Comparison of ENCODE assay signal across 1 cellular context in genomic region chr5:39074009-39074886, GRCh38.
TF ChIP-seq lines count a peak whose summit lies in the region.

RICTOR (minus strand) TSS chr5:39074399; CDS start chr5:39074377, 22 bp downstream.

TF ChIP-seq in HepG2, 621 proteins besides CTCF, POLR2A, EP300 and RAD21 (continued from another document and continues in another):
- no peak; the same call in 1 of the 2 replicates for TF ChIP-seq ZNF646 (CRISPR knock-in tag; IDR thresholded peaks at IDR 0.05)
- TF ChIP-seq BORCS8-MEF2B (CRISPR knock-in tag; IDR thresholded peaks at IDR 0.05) = no peak
- peak; percentile 56; the same call in 1 of the 2 replicates for TF ChIP-seq YEATS2 (CRISPR knock-in tag; IDR thresholded peaks at IDR 0.05; ENCODE audit: borderline replicate concordance)
- TF ChIP-seq NAIF1 (CRISPR knock-in tag; IDR thresholded peaks at IDR 0.05; ENCODE audit: borderline replicate concordance) = peak; percentile 69; the same call in 1 of the 2 replicates
- peak; percentile 75 for TF ChIP-seq SPEN (CRISPR knock-in tag; IDR thresholded peaks at IDR 0.05; ENCODE audit: low read depth)
- no peak for TF ChIP-seq RFX5 (IDR thresholded peaks at IDR 0.05; ENCODE audit: low read depth, low read length)
- TF ChIP-seq U2AF2 (IDR thresholded peaks at IDR 0.05; ENCODE audit: low read depth, low read length) = no peak
- TF ChIP-seq ATF2 (CRISPR knock-in tag; IDR thresholded peaks at IDR 0.05) = peak; percentile 50; the same call in 1 of the 2 replicates
- no peak for TF ChIP-seq ZNF230 (CRISPR knock-in tag; IDR thresholded peaks at IDR 0.05)
- no peak for TF ChIP-seq ZNF136 (CRISPR knock-in tag; IDR thresholded peaks at IDR 0.05; ENCODE audit: low read depth)
- TF ChIP-seq AKNA (CRISPR knock-in tag; IDR thresholded peaks at IDR 0.05; ENCODE audit: borderline replicate concordance) = no peak
- TF ChIP-seq ARNT2 (CRISPR knock-in tag; IDR thresholded peaks at IDR 0.05; ENCODE audit: low read depth) = 0 out of 2 replicates have a peak, but pooled peaks have one; percentile 63
- TF ChIP-seq ZXDC (CRISPR knock-in tag; IDR thresholded peaks at IDR 0.05) = no peak
- TF ChIP-seq ZFP36L1 (CRISPR knock-in tag; IDR thresholded peaks at IDR 0.05) = 0 out of 2 replicates have a peak, but pooled peaks have one; percentile 25
- peak; percentile 38; the same call in 1 of the 2 replicates for TF ChIP-seq ZBTB2 (CRISPR knock-in tag; IDR thresholded peaks at IDR 0.05; ENCODE audit: low read depth)
- TF ChIP-seq HHEX (CRISPR knock-in tag; IDR thresholded peaks at IDR 0.05) = no peak
- peak; percentile 80 for TF ChIP-seq TBX2 (CRISPR knock-in tag; IDR thresholded peaks at IDR 0.05; ENCODE audit: borderline replicate concordance)
- TF ChIP-seq ERF (CRISPR knock-in tag; IDR thresholded peaks at IDR 0.05) = peak; percentile 64; the same call in 1 of the 2 replicates
- no peak for TF ChIP-seq ZNF577 (CRISPR knock-in tag; IDR thresholded peaks at IDR 0.05; ENCODE audit: borderline replicate concordance, low read depth)
- peak; percentile 37; the same call in 1 of the 2 replicates for TF ChIP-seq ZNF138 (CRISPR knock-in tag; IDR thresholded peaks at IDR 0.05; ENCODE audit: low read depth)
- TF ChIP-seq TIGD3 (CRISPR knock-in tag; IDR thresholded peaks at IDR 0.05; ENCODE audit: borderline replicate concordance) = peak; percentile 31; the same call in 1 of the 2 replicates
- no peak for TF ChIP-seq ZSCAN12 (CRISPR knock-in tag; IDR thresholded peaks at IDR 0.05)
- no peak for TF ChIP-seq NR2F1 (CRISPR knock-in tag; IDR thresholded peaks at IDR 0.05)
- TF ChIP-seq GABPA (IDR thresholded peaks at IDR 0.05; ENCODE audit: low read depth, low read length) = peak; percentile 8; the same call in 1 of the 2 replicates
- no peak; the same call in 1 of the 2 replicates for TF ChIP-seq GABPA (CRISPR knock-in tag; IDR thresholded peaks at IDR 0.05; ENCODE audit: low read depth)
- no peak for TF ChIP-seq ZNF629 (CRISPR knock-in tag; conservative IDR thresholded peaks at IDR 0.05)
- no peak for TF ChIP-seq GPN1 (CRISPR knock-in tag; IDR thresholded peaks at IDR 0.05; ENCODE audit: borderline replicate concordance)
- TF ChIP-seq ETV6 (CRISPR knock-in tag; conservative IDR thresholded peaks at IDR 0.05) = no peak; the same call in 1 of the 2 replicates
- no peak for TF ChIP-seq ZHX2 (IDR thresholded peaks at IDR 0.05; ENCODE audit: low read depth)
- TF ChIP-seq ZHX2 (CRISPR knock-in tag; IDR thresholded peaks at IDR 0.05; ENCODE audit: borderline replicate concordance) = peak; percentile 68; the same call in 1 of the 2 replicates
